Comparison of ENCODE assay signal across 9 cellular contexts in the genomic region with DNA sequence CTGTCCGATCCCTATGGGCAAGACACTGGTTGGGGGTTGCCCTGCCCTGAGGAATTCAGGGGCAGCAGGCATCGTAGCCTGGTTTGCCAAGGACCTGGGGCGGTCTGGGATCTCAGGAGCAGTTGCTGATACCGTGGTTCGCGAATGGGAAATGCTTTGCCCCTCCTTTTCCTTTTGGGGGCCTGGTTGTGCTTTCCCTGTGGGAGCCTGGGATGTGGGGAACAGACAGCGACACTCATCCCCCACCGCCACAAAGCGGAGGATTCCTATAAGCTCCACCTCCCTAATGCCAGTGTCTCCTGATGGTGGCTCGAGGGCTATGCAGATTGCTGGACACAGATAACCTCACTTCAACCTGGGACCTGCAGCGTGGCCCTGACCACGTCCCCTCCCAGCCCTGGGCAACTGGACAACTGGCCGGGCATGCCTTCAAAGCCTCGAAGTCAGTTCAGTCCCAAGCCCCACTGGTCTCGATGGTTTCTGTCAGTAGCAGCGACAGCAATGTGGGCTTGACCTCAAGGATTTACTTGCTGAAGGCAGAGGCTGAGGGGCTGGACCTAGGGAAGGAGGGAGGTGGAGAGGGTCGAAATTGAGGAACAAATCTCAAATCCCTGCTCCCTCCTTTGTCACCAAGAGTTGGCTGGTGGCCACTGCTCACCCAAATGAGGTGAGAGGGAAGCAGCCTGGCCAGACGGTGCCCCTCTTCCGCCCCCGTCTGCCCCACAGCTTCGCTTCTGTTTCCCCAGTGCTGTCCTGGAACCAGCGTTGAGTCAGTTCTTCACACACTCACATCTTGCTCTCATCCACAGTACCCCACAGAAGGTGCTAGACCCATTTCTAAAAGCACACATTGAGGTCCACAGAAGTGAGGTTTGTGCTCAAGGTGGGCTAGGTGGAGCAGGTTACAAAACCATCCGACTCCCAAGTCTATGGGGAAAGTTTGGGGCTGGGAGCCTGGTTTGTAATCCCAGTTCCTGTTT. TPM values are rescaled to one million over a fixed set of nuclear protein-coding genes. Genes with fewer than 3 reads are reported as not detected.
DNase-seq lines count a peak whose midpoint lies in the region; ATAC-seq and TF ChIP-seq lines count a peak whose summit lies in the region.
"Had no signal": no experiment of that assay in that cellular context is flagged by ENCODE, and none has a peak within 500 bp of the region (broad histone marks: within the 10 kb centered on the region; RNA-seq: fewer than 3 reads in every experiment).

No MANE protein-coding gene starts in this region.

- H3K9me3 Mint-ChIP-seq in activated naive CD4-positive, alpha-beta T cell treated with anti-CD3 and anti-CD28 coated beads for 36 hours = no peaks in the 10 kb centered on the region

- peak overlapping the region; percentile 100 for H3K27ac Mint-ChIP-seq in activated naive CD4-positive, alpha-beta T cell treated with anti-CD3 and anti-CD28 coated beads for 36 hours

- WGBS in tibial nerve, 2 donors = 56 to 63% methylated on average over 9 to 23 of the region's 23 CpGs

- H3K4me1 Mint-ChIP-seq in activated naive CD4-positive, alpha-beta T cell treated with anti-CD3 and anti-CD28 coated beads for 36 hours (ENCODE audit: low read depth) = peaks cover 13% of the 10 kb centered on the region

- H3K36me3 Mint-ChIP-seq in activated naive CD4-positive, alpha-beta T cell treated with anti-CD3 and anti-CD28 coated beads for 36 hours (ENCODE audit: low read depth) = peaks cover 16% of the 10 kb centered on the region

- in situ Hi-C loops in astrocyte of the spinal cord (cut with HindIII; ENCODE audit: low sequenced_read_pairs) = no loop called here
- in situ Hi-C loops in GM13976 (cut with MboI; ENCODE audit: low sequenced_read_pairs, unreplicated experiment) = no loop called here

- H3K27me3 ChIP-seq in lower lobe of right lung (ENCODE audit: low read depth) (no peaks in the 10 kb centered on the region), tibial nerve (no peaks in the 10 kb centered on the region)

- H3K4me1 ChIP-seq in lower lobe of right lung (peaks cover 33% of the 10 kb centered on the region), tibial nerve (peaks cover 0 to 44% (median 8%) of the 10 kb centered on the region in 4 donors)

- intact Hi-C loops in activated naive CD4-positive, alpha-beta T cell treated with anti-CD3 and anti-CD28 coated beads for 36 hours (cut with micrococcal nuclease) = loop anchor here (5.0 kb wide), 2 partner anchors 538 to 553 kb away; partner anchors contain the start of gene PARD6B
- intact Hi-C loops in lower lobe of right lung (cut with DNase I) = no loop called here

- H3K27me3 Mint-ChIP-seq in activated naive CD4-positive, alpha-beta T cell treated with anti-CD3 and anti-CD28 coated beads for 36 hours (ENCODE audit: low read depth) = no peaks in the 10 kb centered on the region

- TF ChIP-seq EP300 in tibial nerve (IDR thresholded peaks at IDR 0.05) = peak in 1 of 2 donors; percentile 52

- H3K9me3 ChIP-seq in lower lobe of right lung (no peaks in the 10 kb centered on the region), tibial nerve (no peaks in the 10 kb centered on the region)

- TF ChIP-seq CTCF in astrocyte of the spinal cord (IDR thresholded peaks at IDR 0.05; ENCODE audit: low read depth, low read length) = no peak
- TF ChIP-seq CTCF in lower lobe of right lung (IDR thresholded peaks at IDR 0.05) = no peak
- no peak for TF ChIP-seq CTCF in tibial nerve (IDR thresholded peaks at IDR 0.05)
- TF ChIP-seq CTCF in GM13976 (IDR thresholded peaks at IDR 0.05; ENCODE audit: borderline replicate concordance, control extremely low read depth, extremely low read depth, insufficient read depth, missing control alignments) = no peak

- H3K36me3 ChIP-seq in lower lobe of right lung (peaks cover 27% of the 10 kb centered on the region), tibial nerve (peaks cover 2 to 38% (median 3%) of the 10 kb centered on the region in 3 donors)

- CTCF ChIA-PET in activated naive CD4-positive, alpha-beta T cell treated with anti-CD3 and anti-CD28 coated beads for 36 hours (lab: Charles Lee) = interaction anchor here (0.6 kb wide), 1 partner anchor 15 kb away, joined by 3 read pairs; no protein-coding TSS in a partner anchor

- ATAC-seq in lower lobe of right lung (no peak), GM18511 (IDR thresholded peaks at IDR 0.05; ENCODE audit: unreplicated experiment) (no peak)

- no peak for DNase-seq in activated naive CD4-positive, alpha-beta T cell treated with anti-CD3 and anti-CD28 coated beads for 36 hours
- no peak for DNase-seq in activated naive CD4-positive, alpha-beta T cell treated with anti-CD3 and anti-CD28 coated beads, Interleukin-2, amount 50 U/mL, for 16 hours
- peak; percentile 9 for DNase-seq in astrocyte of the spinal cord (ENCODE audit: low read depth, low spot score)
- DNase-seq in lower lobe of right lung = peak; percentile 63
- peak in 1 of 2 donors; percentile 48 for DNase-seq in tibial nerve (ENCODE audit: low spot score in 2 of 2)
- no peak for DNase-seq in stimulated activated CD4-positive, alpha-beta T cell treated with anti-CD3 and anti-CD28 coated beads, Interleukin-2, amount 100 ng/mL, for 48 hours
- no peak for DNase-seq in GM13976 (ENCODE audit: low spot score)
- DNase-seq: NCI-H446 had no signal

- peak overlapping the region; percentile 82 for H3K4me3 ChIP-seq in astrocyte of the spinal cord (ENCODE audit: low read depth, low read length)
- H3K4me3 ChIP-seq in lower lobe of right lung = peak overlapping the region; percentile 90
- H3K4me3 ChIP-seq in tibial nerve = peak overlapping the region; percentile 85 to 97 (median 90)

- H3K4me3 Mint-ChIP-seq in activated naive CD4-positive, alpha-beta T cell treated with anti-CD3 and anti-CD28 coated beads for 36 hours = peak overlapping the region; percentile 93

- no peak for TF ChIP-seq POLR2A in tibial nerve (IDR thresholded peaks at IDR 0.05)

- H3K27ac ChIP-seq in lower lobe of right lung (peak overlapping the region; percentile 100), tibial nerve (peak overlapping the region; percentile 97 to 100 (median 99))

RNA-seq across cellular contexts. Expression of gene CEBPB, which starts 3.5 kb away (rescaled TPM):
- total RNA-seq in activated naive CD4-positive, alpha-beta T cell treated with anti-CD3 and anti-CD28 coated beads for 36 hours = 10 to 100 TPM; 38.5 to 38.6 TPM
- total RNA-seq in lower lobe of right lung (326 TPM), tibial nerve (100 to 1,000 TPM; 202 to 524 (median 275) TPM)

RNA-seq across cellular contexts. Expression of gene PEDS1, which starts 40.6 kb away (rescaled TPM):
- 10 to 100 TPM; 10.4 to 11.2 TPM for total RNA-seq in activated naive CD4-positive, alpha-beta T cell treated with anti-CD3 and anti-CD28 coated beads for 36 hours
- total RNA-seq in lower lobe of right lung (27.8 TPM), tibial nerve (10 to 100 TPM; 26.4 to 36.7 (median 35.5) TPM)

Comparison
In these comparisons a context has a peak if more than half of its experiments do, and no peak if none do; other contexts are left out.
1. DNase-seq: peak in astrocyte of the spinal cord (single experiment) and lower lobe of right lung (single experiment); none in activated naive CD4-positive, alpha-beta T cell treated with anti-CD3 and anti-CD28 coated beads for 36 hours (single experiment), activated naive CD4-positive, alpha-beta T cell treated with anti-CD3 and anti-CD28 coated beads, Interleukin-2, amount 50 U/mL, for 16 hours (single experiment), stimulated activated CD4-positive, alpha-beta T cell treated with anti-CD3 and anti-CD28 coated beads, Interleukin-2, amount 100 ng/mL, for 48 hours (0 of 2) and GM13976 (single experiment).
2. Peak in every context shown above with its lines, with median percentiles within 50 percentile points of each other: H3K4me3 ChIP-seq.